Comparison of ENCODE assay signal across 1 cellular context in genomic region chr7:101108330-101108857, GRCh38.
A peak's percentile ranks its signal among the peaks of the same experiment; 100 is the strongest.
TF ChIP-seq lines count a peak whose summit lies in the region.

No MANE protein-coding gene starts in this region.

TF ChIP-seq in HepG2, 621 proteins besides CTCF, POLR2A, EP300 and RAD21 (continued from another document and continues in another):
- TF ChIP-seq DMTF1 (CRISPR knock-in tag; IDR thresholded peaks at IDR 0.05) (no peak), ESRRA (CRISPR knock-in tag; IDR thresholded peaks at IDR 0.05; ENCODE audit: low read depth) (no peak; the same call in 1 of the 2 replicates), KAT7 (CRISPR knock-in tag; IDR thresholded peaks at IDR 0.05; ENCODE audit: borderline replicate concordance) (no peak), KLF12 (CRISPR knock-in tag; IDR thresholded peaks at IDR 0.05; ENCODE audit: borderline replicate concordance) (0 out of 2 replicates have a peak, but pooled peaks have one; percentile 33), ZBTB14 (CRISPR knock-in tag; IDR thresholded peaks at IDR 0.05) (no peak), PRDM15 (CRISPR knock-in tag; IDR thresholded peaks at IDR 0.05) (no peak), NFYC (CRISPR knock-in tag; IDR thresholded peaks at IDR 0.05) (no peak), SIX1 (CRISPR knock-in tag; IDR thresholded peaks at IDR 0.05; ENCODE audit: borderline replicate concordance) (no peak), XRCC5 (optimal IDR thresholded peaks at IDR 0.05; ENCODE audit: low read length) (no peak), ZBTB8A (CRISPR knock-in tag; IDR thresholded peaks at IDR 0.05; ENCODE audit: borderline replicate concordance, low read depth) (no peak), FOXO4 (CRISPR knock-in tag; conservative IDR thresholded peaks at IDR 0.05) (no peak), TERF1 (CRISPR knock-in tag; IDR thresholded peaks at IDR 0.05) (no peak), AGO2 (optimal IDR thresholded peaks at IDR 0.05; ENCODE audit: low read depth, low read length) (no peak), HHEX (CRISPR knock-in tag; IDR thresholded peaks at IDR 0.05) (no peak), PAXIP1 (CRISPR knock-in tag; conservative IDR thresholded peaks at IDR 0.05) (peak; percentile 74), PRDM10 (CRISPR knock-in tag; IDR thresholded peaks at IDR 0.05; ENCODE audit: low read depth) (no peak; the same call in 1 of the 2 replicates), ATF3 (CRISPR knock-in tag; IDR thresholded peaks at IDR 0.05) (no peak), CREM (IDR thresholded peaks at IDR 0.05) (peak; percentile 39; the same call in 1 of the 2 replicates), CREM (CRISPR knock-in tag; IDR thresholded peaks at IDR 0.05) (no peak), GFI1 (CRISPR knock-in tag; IDR thresholded peaks at IDR 0.05; ENCODE audit: borderline replicate concordance) (no peak), CBX2 (IDR thresholded peaks at IDR 0.05; ENCODE audit: low read depth, low read length) (no peak), CBX2 (CRISPR knock-in tag; IDR thresholded peaks at IDR 0.05; ENCODE audit: low read depth) (no peak), ZUFSP (CRISPR knock-in tag; IDR thresholded peaks at IDR 0.05; ENCODE audit: borderline replicate concordance) (no peak), ZNF549 (CRISPR knock-in tag; IDR thresholded peaks at IDR 0.05) (no peak), EEA1 (CRISPR knock-in tag; IDR thresholded peaks at IDR 0.05; ENCODE audit: borderline replicate concordance) (no peak; the same call in 1 of the 2 replicates), ETS1 (CRISPR knock-in tag; IDR thresholded peaks at IDR 0.05) (no peak), ZNF780A (CRISPR knock-in tag; IDR thresholded peaks at IDR 0.05) (no peak), MNT (IDR thresholded peaks at IDR 0.05) (no peak), NPAS2 (CRISPR knock-in tag; IDR thresholded peaks at IDR 0.05; ENCODE audit: borderline replicate concordance) (no peak), HMG20B (CRISPR knock-in tag; conservative IDR thresholded peaks at IDR 0.05) (0 out of 2 replicates have a peak, but pooled peaks have one; percentile 31), ZBTB38 (CRISPR knock-in tag; IDR thresholded peaks at IDR 0.05) (no peak), BRCA1 (CRISPR knock-in tag; IDR thresholded peaks at IDR 0.05) (no peak), MBNL3 (CRISPR knock-in tag; conservative IDR thresholded peaks at IDR 0.05) (no peak)
